27 cellular contexts compared by ENCODE assay signal in the genomic region with DNA sequence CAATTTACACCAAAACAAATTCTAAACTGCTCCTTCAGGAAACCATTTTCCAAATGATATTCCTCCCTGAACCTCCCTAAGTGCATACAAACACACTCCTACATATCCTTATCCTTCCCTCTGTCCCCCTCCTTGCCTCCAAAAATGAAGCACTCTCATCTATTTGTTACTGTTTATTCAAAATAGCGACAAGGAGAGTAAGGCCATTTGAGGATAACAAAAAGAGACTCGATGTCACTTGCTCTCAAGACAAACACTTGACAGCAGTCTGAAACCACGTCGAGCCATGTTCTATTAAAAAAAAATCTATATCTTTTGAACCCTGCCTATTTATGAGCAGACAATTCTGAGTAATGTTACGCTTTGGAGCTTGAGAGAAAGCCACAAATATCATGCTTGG.
"Had no signal": no experiment of that assay in that cellular context is flagged by ENCODE, and none has a peak within 500 bp of the region (broad histone marks: within the 10 kb centered on the region; RNA-seq: fewer than 3 reads in every experiment).

No MANE protein-coding gene starts in this region.

- H3K36me3 ChIP-seq: left lung, right lobe of liver, transverse colon, WERI-Rb-1 had no signal

- FAIRE-seq: frontal cortex, islet of Langerhans, TTC549 had no signal

- H3K27ac ChIP-seq: left lung, right lobe of liver, skin epidermis, testis, transverse colon, WERI-Rb-1 had no signal

- H3K9me3 Mint-ChIP-seq: activated T-cell treated with anti-CD3 and anti-CD28 coated beads, Interleukin-2, amount 50 U/mL, for 24 hours; endodermal cell; T-helper 1 cell treated with Interleukin-12 subunit alpha and Interleukin-12 subunit beta and Interleukin-4 antibody, amounts not matched to agents 30 μg/mL and 1 μg/mL, for 36 hours had no signal

- H3K4me3 Mint-ChIP-seq: activated T-cell treated with anti-CD3 and anti-CD28 coated beads, Interleukin-2, amount 50 U/mL, for 24 hours; endodermal cell; natural killer cell treated with Interleukin-12 subunit alpha and Interleukin-12 subunit beta and Interleukin-15 and Interleukin-18, amount 100 ng/mL, for 72 hours; T-helper 1 cell treated with Interleukin-12 subunit alpha and Interleukin-12 subunit beta and Interleukin-4 antibody, amounts not matched to agents 30 μg/mL and 1 μg/mL, for 36 hours had no signal

- H3K4me3 ChIP-seq: left lung, mucosa of descending colon, right lobe of liver, skin epidermis, testis, transverse colon had no signal

- H3K9me3 ChIP-seq: left lung, mucosa of descending colon, right lobe of liver, testis, transverse colon had no signal

- H3K27me3 ChIP-seq: left lung, right lobe of liver, testis, transverse colon had no signal

- H3K27me3 Mint-ChIP-seq: activated T-cell treated with anti-CD3 and anti-CD28 coated beads, Interleukin-2, amount 50 U/mL, for 24 hours; natural killer cell treated with Interleukin-12 subunit alpha and Interleukin-12 subunit beta and Interleukin-15 and Interleukin-18, amount 100 ng/mL, for 72 hours had no signal

- H3K27ac Mint-ChIP-seq: activated T-cell treated with anti-CD3 and anti-CD28 coated beads, Interleukin-2, amount 50 U/mL, for 24 hours; endodermal cell; natural killer cell treated with Interleukin-12 subunit alpha and Interleukin-12 subunit beta and Interleukin-15 and Interleukin-18, amount 100 ng/mL, for 72 hours; T-helper 1 cell treated with Interleukin-12 subunit alpha and Interleukin-12 subunit beta and Interleukin-4 antibody, amounts not matched to agents 30 μg/mL and 1 μg/mL, for 36 hours had no signal

- H3K4me1 ChIP-seq: left lung, right lobe of liver, testis, transverse colon had no signal

- ATAC-seq: activated CD4-positive, CD25-positive, alpha-beta regulatory T cell treated with anti-CD3 and anti-CD28 coated beads, Interleukin-2, amount 50 U/mL, for 24 hours; left lung; mucosa of descending colon; natural killer cell treated with Interleukin-12 subunit alpha and Interleukin-12 subunit beta and Interleukin-15 and Interleukin-18, amount 100 ng/mL, for 72 hours; right lobe of liver; stimulated activated naive CD8-positive, alpha-beta T cell treated with anti-CD3 and anti-CD28 coated beads, Interleukin-15, Interleukin-2, amounts not matched to agents 100 U/mL and 50 U/mL, for 24 hours had no signal

- H3K36me3 Mint-ChIP-seq: natural killer cell treated with Interleukin-12 subunit alpha and Interleukin-12 subunit beta and Interleukin-15 and Interleukin-18, amount 100 ng/mL, for 72 hours had no signal

- DNase-seq: activated CD4-positive, alpha-beta T cell treated with anti-CD3 and anti-CD28 coated beads for 48 hours; activated CD4-positive, alpha-beta T cell treated with anti-CD3 and anti-CD28 coated beads, Interleukin-2, amount 50 U/mL, for 48 hours; activated CD8-positive, alpha-beta memory T cell treated with anti-CD3 and anti-CD28 coated beads for 24 hours; activated gamma-delta T cell treated with Interleukin-2 at 50 U/mL for 16 hours; activated naive CD4-positive, alpha-beta T cell treated with anti-CD3 and anti-CD28 coated beads, Interleukin-2, amount 50 U/mL, for 16 hours; activated T-cell treated with anti-CD3 and anti-CD28 coated beads, Interleukin-2, amount 50 U/mL, for 24 hours; amygdala; central memory CD4-positive, alpha-beta T cell; endodermal cell; left lung; mucosa of descending colon; occipital lobe; right lobe of liver; stimulated activated CD4-positive, alpha-beta T cell treated with anti-CD3 and anti-CD28 coated beads, Interleukin-12 subunit alpha, Interleukin-12 subunit beta, amount 100 ng/mL, for 4 hours; stimulated activated CD4-positive, alpha-beta T cell treated with anti-CD3 and anti-CD28 coated beads, Interleukin-4, amount 100 ng/mL, for 1 hour; stimulated activated naive CD8-positive, alpha-beta T cell treated with anti-CD3 and anti-CD28 coated beads, Interleukin-15, Interleukin-2, amounts not matched to agents 100 U/mL and 50 U/mL, for 24 hours; T-helper 9 cell; testis; transverse colon; WERI-Rb-1 had no signal
